2 cellular contexts compared by ENCODE assay signal in the genomic region with DNA sequence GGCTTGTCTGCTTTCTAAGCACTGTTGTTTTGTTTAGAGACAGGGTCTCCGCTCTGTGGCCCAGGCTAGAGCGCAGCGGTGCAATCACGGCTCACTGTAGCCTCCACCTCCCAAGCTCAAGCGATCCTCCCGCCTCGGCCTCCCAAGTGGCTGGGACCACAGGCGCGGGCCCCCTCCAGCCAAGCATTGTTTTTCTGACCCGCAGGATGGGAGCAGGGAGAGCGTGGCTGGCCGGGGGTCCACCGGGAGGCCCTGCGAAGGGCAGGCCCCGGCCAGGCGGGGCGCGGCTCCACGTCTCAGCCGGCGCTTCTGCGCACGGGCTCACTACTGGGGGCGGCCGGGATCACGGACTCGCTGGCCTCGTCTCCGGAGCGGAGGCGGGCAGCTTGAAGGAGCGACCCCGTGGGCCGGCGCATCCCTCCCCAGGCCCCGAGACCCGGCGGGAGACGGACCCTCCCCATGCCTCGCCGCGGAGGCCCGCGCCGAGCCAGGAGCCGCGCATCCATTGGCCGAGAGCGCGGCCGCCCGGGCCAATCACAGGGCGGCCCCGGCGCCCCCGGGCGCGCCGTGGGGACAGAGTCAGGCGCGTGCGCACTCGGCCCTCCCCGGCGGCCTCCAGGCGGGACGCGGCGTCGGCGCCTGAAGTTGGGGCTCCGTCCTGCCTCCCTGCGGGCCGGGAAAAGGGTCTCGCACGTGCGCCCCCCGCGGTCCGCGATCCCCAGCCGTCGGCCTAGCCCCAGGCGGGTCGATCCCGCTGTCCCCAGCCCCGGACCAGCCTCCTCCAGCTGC.
A peak's percentile ranks its signal among the peaks of the same experiment; 100 is the strongest.
TF ChIP-seq lines count a peak whose summit lies in the region.

No MANE protein-coding gene starts in this region.

TF ChIP-seq in A549, 52 proteins besides CTCF, POLR2A, EP300 and RAD21 (continues in another document):
- no peak for TF ChIP-seq ZFP36 (IDR thresholded peaks at IDR 0.05; ENCODE audit: borderline replicate concordance, partially characterized antibody)
- peak; percentile 57; the same call in 1 of the 2 replicates for TF ChIP-seq RFX5 (IDR thresholded peaks at IDR 0.05)
- TF ChIP-seq POLR2AphosphoS2 (conservative IDR thresholded peaks at IDR 0.05; ENCODE audit: low read length), result no peak
- TF ChIP-seq EHMT2 (IDR thresholded peaks at IDR 0.05; ENCODE audit: low read depth), result no peak
- TF ChIP-seq CBX8 (IDR thresholded peaks at IDR 0.05), result no peak
- no peak for TF ChIP-seq GATA3 (IDR thresholded peaks at IDR 0.05; ENCODE audit: borderline replicate concordance)
- TF ChIP-seq RNF2 (IDR thresholded peaks at IDR 0.05; ENCODE audit: borderline replicate concordance, low read depth), result peak; percentile 97
- no peak for TF ChIP-seq ZSCAN20 (CRISPR knock-in tag; IDR thresholded peaks at IDR 0.05)
- no peak for TF ChIP-seq JUNB (IDR thresholded peaks at IDR 0.05)
- peak; percentile 83; the same call in 1 of the 2 replicates for TF ChIP-seq TFCP2L1 (CRISPR knock-in tag; IDR thresholded peaks at IDR 0.05)
- no peak for TF ChIP-seq SREBF2 (IDR thresholded peaks at IDR 0.05)
- no peak for TF ChIP-seq FOSB (CRISPR knock-in tag; IDR thresholded peaks at IDR 0.05)
- TF ChIP-seq, protein P1, sequence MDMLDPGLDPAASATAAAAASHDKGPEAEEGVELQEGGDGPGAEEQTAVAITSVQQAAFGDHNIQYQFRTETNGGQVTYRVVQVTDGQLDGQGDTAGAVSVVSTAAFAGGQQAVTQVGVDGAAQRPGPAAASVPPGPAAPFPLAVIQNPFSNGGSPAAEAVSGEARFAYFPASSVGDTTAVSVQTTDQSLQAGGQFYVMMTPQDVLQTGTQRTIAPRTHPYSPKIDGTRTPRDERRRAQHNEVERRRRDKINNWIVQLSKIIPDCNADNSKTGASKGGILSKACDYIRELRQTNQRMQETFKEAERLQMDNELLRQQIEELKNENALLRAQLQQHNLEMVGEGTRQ (IDR thresholded peaks at IDR 0.05), result no peak
- TF ChIP-seq, protein P2, sequence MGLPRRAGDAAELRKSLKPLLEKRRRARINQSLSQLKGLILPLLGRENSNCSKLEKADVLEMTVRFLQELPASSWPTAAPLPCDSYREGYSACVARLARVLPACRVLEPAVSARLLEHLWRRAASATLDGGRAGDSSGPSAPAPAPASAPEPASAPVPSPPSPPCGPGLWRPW (IDR thresholded peaks at IDR 0.05), result no peak
- no peak for TF ChIP-seq NPAS2 (CRISPR knock-in tag; IDR thresholded peaks at IDR 0.05; ENCODE audit: borderline replicate concordance)
- TF ChIP-seq KDM1A (IDR thresholded peaks at IDR 0.05; ENCODE audit: low read depth), result no peak; the same call in 1 of the 2 replicates
- no peak for TF ChIP-seq KDM5A (IDR thresholded peaks at IDR 0.05)
- TF ChIP-seq, protein P3, sequence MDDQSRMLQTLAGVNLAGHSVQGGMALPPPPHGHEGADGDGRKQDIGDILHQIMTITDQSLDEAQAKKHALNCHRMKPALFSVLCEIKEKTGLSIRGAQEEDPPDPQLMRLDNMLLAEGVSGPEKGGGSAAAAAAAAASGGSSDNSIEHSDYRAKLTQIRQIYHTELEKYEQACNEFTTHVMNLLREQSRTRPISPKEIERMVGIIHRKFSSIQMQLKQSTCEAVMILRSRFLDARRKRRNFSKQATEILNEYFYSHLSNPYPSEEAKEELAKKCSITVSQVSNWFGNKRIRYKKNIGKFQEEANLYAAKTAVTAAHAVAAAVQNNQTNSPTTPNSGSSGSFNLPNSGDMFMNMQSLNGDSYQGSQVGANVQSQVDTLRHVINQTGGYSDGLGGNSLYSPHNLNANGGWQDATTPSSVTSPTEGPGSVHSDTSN (IDR thresholded peaks at IDR 0.05), result 0 out of 2 replicates have a peak, but pooled peaks have one; percentile 46
- TF ChIP-seq HDAC2 (IDR thresholded peaks at IDR 0.05), result 0 out of 2 replicates have a peak, but pooled peaks have one; percentile 59
- TF ChIP-seq NR3C1 (IDR thresholded peaks at IDR 0.05), result no peak
- TF ChIP-seq FOXS1 (CRISPR knock-in tag; IDR thresholded peaks at IDR 0.05), result no peak
- TF ChIP-seq, protein P4, sequence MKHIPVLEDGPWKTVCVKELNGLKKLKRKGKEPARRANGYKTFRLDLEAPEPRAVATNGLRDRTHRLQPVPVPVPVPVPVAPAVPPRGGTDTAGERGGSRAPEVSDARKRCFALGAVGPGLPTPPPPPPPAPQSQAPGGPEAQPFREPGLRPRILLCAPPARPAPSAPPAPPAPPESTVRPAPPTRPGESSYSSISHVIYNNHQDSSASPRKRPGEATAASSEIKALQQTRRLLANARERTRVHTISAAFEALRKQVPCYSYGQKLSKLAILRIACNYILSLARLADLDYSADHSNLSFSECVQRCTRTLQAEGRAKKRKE (CRISPR knock-in tag; IDR thresholded peaks at IDR 0.05; ENCODE audit: low read depth), result peak; percentile 79; the same call in 1 of the 2 replicates
- peak; percentile 69 to 86; a peak in 4 of 5 replicates for TF ChIP-seq JUN (IDR thresholded peaks at IDR 0.05)
- no peak for TF ChIP-seq MAFK (IDR thresholded peaks at IDR 0.05; ENCODE audit: partially characterized antibody)
- no peak for TF ChIP-seq HOXA7 (CRISPR knock-in tag; IDR thresholded peaks at IDR 0.05)
- no peak for TF ChIP-seq ZC3H11A (IDR thresholded peaks at IDR 0.05)
- TF ChIP-seq BHLHE40 (IDR thresholded peaks at IDR 0.05; ENCODE audit: low read depth, low read length), result no peak
- no peak for TF ChIP-seq CHD2 (IDR thresholded peaks at IDR 0.05; ENCODE audit: low read length, partially characterized antibody)
- TF ChIP-seq, protein P5, sequence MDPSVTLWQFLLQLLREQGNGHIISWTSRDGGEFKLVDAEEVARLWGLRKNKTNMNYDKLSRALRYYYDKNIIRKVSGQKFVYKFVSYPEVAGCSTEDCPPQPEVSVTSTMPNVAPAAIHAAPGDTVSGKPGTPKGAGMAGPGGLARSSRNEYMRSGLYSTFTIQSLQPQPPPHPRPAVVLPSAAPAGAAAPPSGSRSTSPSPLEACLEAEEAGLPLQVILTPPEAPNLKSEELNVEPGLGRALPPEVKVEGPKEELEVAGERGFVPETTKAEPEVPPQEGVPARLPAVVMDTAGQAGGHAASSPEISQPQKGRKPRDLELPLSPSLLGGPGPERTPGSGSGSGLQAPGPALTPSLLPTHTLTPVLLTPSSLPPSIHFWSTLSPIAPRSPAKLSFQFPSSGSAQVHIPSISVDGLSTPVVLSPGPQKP (IDR thresholded peaks at IDR 0.05; ENCODE audit: low read depth, low read length), result no peak
- TF ChIP-seq, protein P6, sequence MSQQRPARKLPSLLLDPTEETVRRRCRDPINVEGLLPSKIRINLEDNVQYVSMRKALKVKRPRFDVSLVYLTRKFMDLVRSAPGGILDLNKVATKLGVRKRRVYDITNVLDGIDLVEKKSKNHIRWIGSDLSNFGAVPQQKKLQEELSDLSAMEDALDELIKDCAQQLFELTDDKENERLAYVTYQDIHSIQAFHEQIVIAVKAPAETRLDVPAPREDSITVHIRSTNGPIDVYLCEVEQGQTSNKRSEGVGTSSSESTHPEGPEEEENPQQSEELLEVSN (IDR thresholded peaks at IDR 0.05; ENCODE audit: borderline replicate concordance, low read depth), result peak; percentile 97
- TF ChIP-seq MAZ (IDR thresholded peaks at IDR 0.05; ENCODE audit: borderline replicate concordance, low read depth, low read length), result no peak
- peak; percentile 87; the same call in 1 of the 2 replicates for TF ChIP-seq HOXB13 (CRISPR knock-in tag; IDR thresholded peaks at IDR 0.05; ENCODE audit: low read depth)

TF ChIP-seq in GM12878, 131 proteins besides CTCF, POLR2A, EP300 and RAD21:
- 0 out of 2 replicates have a peak, but pooled peaks have one; percentile 13 for TF ChIP-seq IKZF1 (conservative IDR thresholded peaks at IDR 0.05)
- no peak for TF ChIP-seq NR2F1 (conservative IDR thresholded peaks at IDR 0.05)
- peak in 1 of 2 experiments; percentile 47; a peak in 1 of 4 replicates for TF ChIP-seq BHLHE40 (IDR thresholded peaks at IDR 0.05; ENCODE audit: borderline replicate concordance in 1 of 2, low read depth in 2 of 2, low read length in 1 of 2)
- no peak for TF ChIP-seq SMARCA5 (IDR thresholded peaks at IDR 0.05)
- TF ChIP-seq TBL1XR1 (IDR thresholded peaks at IDR 0.05; ENCODE audit: low read depth, low read length), result no peak
